Comparison of ENCODE assay signal across 10 cellular contexts in the genomic region with DNA sequence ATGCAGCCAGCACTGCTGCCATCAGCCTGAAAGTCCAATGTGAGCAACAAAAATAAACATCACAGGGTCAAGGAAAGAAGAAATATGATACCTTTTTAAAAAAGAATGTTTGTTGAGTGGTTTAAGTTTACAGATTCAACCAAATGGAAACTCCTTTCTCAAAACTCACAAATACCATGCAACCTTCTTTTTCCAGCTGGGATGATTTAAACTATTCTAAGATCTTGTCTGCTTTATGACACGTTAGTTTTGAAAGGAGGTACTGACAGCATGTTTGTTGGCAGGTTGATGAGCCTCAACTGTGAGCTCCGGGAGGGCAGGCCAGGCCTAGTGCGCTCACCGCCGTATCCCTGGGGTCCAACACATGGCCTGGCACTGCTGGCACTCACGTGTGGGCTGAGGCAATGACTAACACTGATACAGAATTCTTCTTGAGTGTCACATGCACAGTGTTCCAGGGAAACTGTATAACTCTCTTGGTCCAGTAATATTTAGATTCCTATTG. TPM values are rescaled to one million over a fixed set of nuclear protein-coding genes. Genes with fewer than 3 reads are reported as not detected.
DNase-seq lines count a peak whose midpoint lies in the region; ATAC-seq and TF ChIP-seq lines count a peak whose summit lies in the region.
"Had no signal": no experiment of that assay in that cellular context is flagged by ENCODE, and none has a peak within 500 bp of the region (broad histone marks: within the 10 kb centered on the region; RNA-seq: fewer than 3 reads in every experiment).

No MANE protein-coding gene starts in this region.

- WGBS in prostate gland: 26% methylated on average over 6 of the region's 6 CpGs

- DNase-seq in SK-MEL-5 (ENCODE audit: low read depth, low spot score): peak; percentile 23
- peak; percentile 75 for DNase-seq in Right ventricle myocardium superior
- peak; percentile 52 for DNase-seq in prostate gland (ENCODE audit: low spot score)
- DNase-seq in MV-4-11 (lab: John Stamatoyannopoulos, UW): no peak
- no peak for DNase-seq in HAP-1 (ENCODE audit: low spot score in 2 of 2)
- DNase-seq in NOMO-1 treated with dmso at 0.1 percent for 144 hours (lab: John Stamatoyannopoulos, UW; ENCODE audit: unreplicated experiment): no peak
- DNase-seq in NCI-H1417 (lab: John Stamatoyannopoulos, UW): no peak
- DNase-seq: hippocampal formation, NCI-H1694 had no signal

- TF ChIP-seq POLR2A in prostate gland (IDR thresholded peaks at IDR 0.05): no peak

- H3K4me1 ChIP-seq in prostate gland (replicated peaks) (peaks cover 33% of the 10 kb centered on the region), HAP-1 (no peaks in the 10 kb centered on the region)

- intact Hi-C loops in Right ventricle myocardium superior (cut with DNase I) (loop anchor here (10.0 kb wide), 1 partner anchor 50 kb away; the partner anchor contains the start of gene LATS2), prostate gland (cut with DNase I) (no loop called here)

- no peaks in the 10 kb centered on the region for H3K9me3 ChIP-seq in prostate gland
- no peaks in the 10 kb centered on the region for H3K9me3 ChIP-seq in HAP-1

- TF ChIP-seq CTCF in C4-2B (conservative IDR thresholded peaks at IDR 0.05): no peak
- TF ChIP-seq CTCF in prostate gland (IDR thresholded peaks at IDR 0.05): no peak

- H3K4me3 ChIP-seq in prostate gland (no peak overlapping the region), HAP-1 (no peak overlapping the region)

- peak; percentile 61 for ATAC-seq in Right ventricle myocardium superior (ENCODE audit: poor library complexity)

- in situ Hi-C loops in SK-MEL-5 (cut with HindIII; ENCODE audit: low pct_unique_long_range_greater_than_20kb, low sequenced_read_pairs): no loop called here
- in situ Hi-C loops in HAP-1 (cut with MboI; ENCODE audit: low sequenced_read_pairs): no loop called here

- H3K27me3 ChIP-seq in prostate gland (replicated peaks; ENCODE audit: insufficient read depth) (no peaks in the 10 kb centered on the region), HAP-1 (ENCODE audit: low read depth) (no peaks in the 10 kb centered on the region)

- no peaks in the 10 kb centered on the region for H3K36me3 ChIP-seq in prostate gland
- no peaks in the 10 kb centered on the region for H3K36me3 ChIP-seq in HAP-1 (replicated peaks)

- peak overlapping the region; percentile 94 for H3K27ac ChIP-seq in C4-2B
- peak overlapping the region; percentile 62 to 80 for H3K27ac ChIP-seq in prostate gland

RNA-seq across cellular contexts. Expression of gene LATS2, which starts 46.7 kb away (rescaled TPM):
- 12.9 and 13.0 TPM in 2 replicates for total RNA-seq in SK-MEL-5 (2014; rRNA removed; shearing (Covaris generic))
- polyA plus RNA-seq in SK-MEL-5 (2015; cell fraction: cytosol; rRNA removed): 29.4 and 43.9 TPM in 2 replicates
- 18.2 and 23.6 TPM in 2 replicates for polyA plus RNA-seq in SK-MEL-5 (2015; cell fraction: nucleus; rRNA removed)
- total RNA-seq in Right ventricle myocardium superior (22.5 TPM), prostate gland (10 to 100 TPM; 22.0 to 27.4 TPM)

Comparison
In these comparisons a context has a peak if more than half of its experiments do, and no peak if none do; other contexts are left out.
1. DNase-seq: peak in SK-MEL-5 (single experiment), Right ventricle myocardium superior (single experiment) and prostate gland (single experiment); none in MV-4-11 (single experiment), HAP-1 (0 of 2), NOMO-1 treated with dmso at 0.1 percent for 144 hours (single experiment) and NCI-H1417 (0 of 3).